1 cellular context compared by ENCODE assay signal in genomic region chr9:99222416-99223280, GRCh38.
A peak's percentile ranks its signal among the peaks of the same experiment; 100 is the strongest.
TF ChIP-seq lines count a peak whose summit lies in the region.

No MANE protein-coding gene starts in this region.

TF ChIP-seq in K562, 482 proteins besides CTCF, POLR2A, EP300 and RAD21 (continued from another document and continues in another):
- TF ChIP-seq USF1 (CRISPR knock-in tag; IDR thresholded peaks at IDR 0.05) (0 out of 2 replicates have a peak, but pooled peaks have one; percentile 17), NR0B1 (IDR thresholded peaks at IDR 0.05; ENCODE audit: partially characterized antibody) (no peak), SRSF3 (IDR thresholded peaks at IDR 0.05; ENCODE audit: insufficient read depth, low read length) (0 out of 2 replicates have a peak, but pooled peaks have one; percentile 79), ZNF239 (CRISPR knock-in tag; IDR thresholded peaks at IDR 0.05) (no peak), TEAD1 (CRISPR knock-in tag; IDR thresholded peaks at IDR 0.05) (peak in 1 of 2 experiments; percentile 84; a peak in 1 of 4 replicates), BRD9 (IDR thresholded peaks at IDR 0.05; ENCODE audit: low read depth, partially characterized antibody) (no peak), MLLT1 (IDR thresholded peaks at IDR 0.05) (peak; percentile 33 to 72; a peak in 2 of 4 replicates), NFXL1 (CRISPR knock-in tag; IDR thresholded peaks at IDR 0.05) (no peak), ZNF347 (CRISPR knock-in tag; IDR thresholded peaks at IDR 0.05; ENCODE audit: low read depth) (no peak), GABPA (tag; conservative IDR thresholded peaks at IDR 0.05; ENCODE audit: low read depth) (no peak), NR3C1 (CRISPR knock-in tag; IDR thresholded peaks at IDR 0.05) (no peak), ZNF436 (CRISPR knock-in tag; IDR thresholded peaks at IDR 0.05) (no peak), DLX4 (CRISPR knock-in tag; IDR thresholded peaks at IDR 0.05) (no peak), ZNF121 (CRISPR knock-in tag; conservative IDR thresholded peaks at IDR 0.05) (no peak), ZMIZ1 (IDR thresholded peaks at IDR 0.05; ENCODE audit: low read depth in 2 of 2, low read length in 2 of 2) (no peak), FOXA3 (CRISPR knock-in tag; conservative IDR thresholded peaks at IDR 0.05 in 1 of 2, IDR thresholded peaks at IDR 0.05 in 1 of 2) (0 out of 4 replicates have a peak, but pooled peaks of 1 of the 2 experiments have one; percentile 45), PBX2 (CRISPR knock-in tag; IDR thresholded peaks at IDR 0.05; ENCODE audit: low read depth) (no peak), PBX2 (tag; conservative IDR thresholded peaks at IDR 0.05; ENCODE audit: low read depth) (no peak), CXXC5 (CRISPR knock-in tag; IDR thresholded peaks at IDR 0.05) (no peak), TRIM25 (IDR thresholded peaks at IDR 0.05; ENCODE audit: borderline replicate concordance) (no peak), ZNF24 (IDR thresholded peaks at IDR 0.05) (no peak), CCNT2 (IDR thresholded peaks at IDR 0.05; ENCODE audit: borderline replicate concordance, extremely low read depth, insufficient read length, low read depth, low read length) (no peak), NR2C1 (IDR thresholded peaks at IDR 0.05) (no peak), NR2C1 (tag; IDR thresholded peaks at IDR 0.05) (no peak), COPS2 (conservative IDR thresholded peaks at IDR 0.05) (no peak), PCBP2 (IDR thresholded peaks at IDR 0.05; ENCODE audit: low read depth, low read length, poor library complexity, severe bottlenecking) (no peak), MYNN (IDR thresholded peaks at IDR 0.05) (no peak), MYNN (CRISPR knock-in tag; IDR thresholded peaks at IDR 0.05) (no peak)
- TF ChIP-seq, protein P1, sequence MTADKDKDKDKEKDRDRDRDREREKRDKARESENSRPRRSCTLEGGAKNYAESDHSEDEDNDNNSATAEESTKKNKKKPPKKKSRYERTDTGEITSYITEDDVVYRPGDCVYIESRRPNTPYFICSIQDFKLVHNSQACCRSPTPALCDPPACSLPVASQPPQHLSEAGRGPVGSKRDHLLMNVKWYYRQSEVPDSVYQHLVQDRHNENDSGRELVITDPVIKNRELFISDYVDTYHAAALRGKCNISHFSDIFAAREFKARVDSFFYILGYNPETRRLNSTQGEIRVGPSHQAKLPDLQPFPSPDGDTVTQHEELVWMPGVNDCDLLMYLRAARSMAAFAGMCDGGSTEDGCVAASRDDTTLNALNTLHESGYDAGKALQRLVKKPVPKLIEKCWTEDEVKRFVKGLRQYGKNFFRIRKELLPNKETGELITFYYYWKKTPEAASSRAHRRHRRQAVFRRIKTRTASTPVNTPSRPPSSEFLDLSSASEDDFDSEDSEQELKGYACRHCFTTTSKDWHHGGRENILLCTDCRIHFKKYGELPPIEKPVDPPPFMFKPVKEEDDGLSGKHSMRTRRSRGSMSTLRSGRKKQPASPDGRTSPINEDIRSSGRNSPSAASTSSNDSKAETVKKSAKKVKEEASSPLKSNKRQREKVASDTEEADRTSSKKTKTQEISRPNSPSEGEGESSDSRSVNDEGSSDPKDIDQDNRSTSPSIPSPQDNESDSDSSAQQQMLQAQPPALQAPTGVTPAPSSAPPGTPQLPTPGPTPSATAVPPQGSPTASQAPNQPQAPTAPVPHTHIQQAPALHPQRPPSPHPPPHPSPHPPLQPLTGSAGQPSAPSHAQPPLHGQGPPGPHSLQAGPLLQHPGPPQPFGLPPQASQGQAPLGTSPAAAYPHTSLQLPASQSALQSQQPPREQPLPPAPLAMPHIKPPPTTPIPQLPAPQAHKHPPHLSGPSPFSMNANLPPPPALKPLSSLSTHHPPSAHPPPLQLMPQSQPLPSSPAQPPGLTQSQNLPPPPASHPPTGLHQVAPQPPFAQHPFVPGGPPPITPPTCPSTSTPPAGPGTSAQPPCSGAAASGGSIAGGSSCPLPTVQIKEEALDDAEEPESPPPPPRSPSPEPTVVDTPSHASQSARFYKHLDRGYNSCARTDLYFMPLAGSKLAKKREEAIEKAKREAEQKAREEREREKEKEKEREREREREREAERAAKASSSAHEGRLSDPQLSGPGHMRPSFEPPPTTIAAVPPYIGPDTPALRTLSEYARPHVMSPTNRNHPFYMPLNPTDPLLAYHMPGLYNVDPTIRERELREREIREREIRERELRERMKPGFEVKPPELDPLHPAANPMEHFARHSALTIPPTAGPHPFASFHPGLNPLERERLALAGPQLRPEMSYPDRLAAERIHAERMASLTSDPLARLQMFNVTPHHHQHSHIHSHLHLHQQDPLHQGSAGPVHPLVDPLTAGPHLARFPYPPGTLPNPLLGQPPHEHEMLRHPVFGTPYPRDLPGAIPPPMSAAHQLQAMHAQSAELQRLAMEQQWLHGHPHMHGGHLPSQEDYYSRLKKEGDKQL (CRISPR knock-in tag; IDR thresholded peaks at IDR 0.05; ENCODE audit: borderline replicate concordance) = no peak
- TF ChIP-seq, protein P2, sequence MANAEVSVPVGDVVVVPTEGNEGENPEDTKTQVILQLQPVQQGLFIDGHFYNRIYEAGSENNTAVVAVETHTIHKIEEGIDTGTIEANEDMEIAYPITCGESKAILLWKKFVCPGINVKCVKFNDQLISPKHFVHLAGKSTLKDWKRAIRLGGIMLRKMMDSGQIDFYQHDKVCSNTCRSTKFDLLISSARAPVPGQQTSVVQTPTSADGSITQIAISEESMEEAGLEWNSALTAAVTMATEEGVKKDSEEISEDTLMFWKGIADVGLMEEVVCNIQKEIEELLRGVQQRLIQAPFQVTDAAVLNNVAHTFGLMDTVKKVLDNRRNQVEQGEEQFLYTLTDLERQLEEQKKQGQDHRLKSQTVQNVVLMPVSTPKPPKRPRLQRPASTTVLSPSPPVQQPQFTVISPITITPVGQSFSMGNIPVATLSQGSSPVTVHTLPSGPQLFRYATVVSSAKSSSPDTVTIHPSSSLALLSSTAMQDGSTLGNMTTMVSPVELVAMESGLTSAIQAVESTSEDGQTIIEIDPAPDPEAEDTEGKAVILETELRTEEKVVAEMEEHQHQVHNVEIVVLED (CRISPR knock-in tag; IDR thresholded peaks at IDR 0.05) = no peak
- TF ChIP-seq, protein P3, sequence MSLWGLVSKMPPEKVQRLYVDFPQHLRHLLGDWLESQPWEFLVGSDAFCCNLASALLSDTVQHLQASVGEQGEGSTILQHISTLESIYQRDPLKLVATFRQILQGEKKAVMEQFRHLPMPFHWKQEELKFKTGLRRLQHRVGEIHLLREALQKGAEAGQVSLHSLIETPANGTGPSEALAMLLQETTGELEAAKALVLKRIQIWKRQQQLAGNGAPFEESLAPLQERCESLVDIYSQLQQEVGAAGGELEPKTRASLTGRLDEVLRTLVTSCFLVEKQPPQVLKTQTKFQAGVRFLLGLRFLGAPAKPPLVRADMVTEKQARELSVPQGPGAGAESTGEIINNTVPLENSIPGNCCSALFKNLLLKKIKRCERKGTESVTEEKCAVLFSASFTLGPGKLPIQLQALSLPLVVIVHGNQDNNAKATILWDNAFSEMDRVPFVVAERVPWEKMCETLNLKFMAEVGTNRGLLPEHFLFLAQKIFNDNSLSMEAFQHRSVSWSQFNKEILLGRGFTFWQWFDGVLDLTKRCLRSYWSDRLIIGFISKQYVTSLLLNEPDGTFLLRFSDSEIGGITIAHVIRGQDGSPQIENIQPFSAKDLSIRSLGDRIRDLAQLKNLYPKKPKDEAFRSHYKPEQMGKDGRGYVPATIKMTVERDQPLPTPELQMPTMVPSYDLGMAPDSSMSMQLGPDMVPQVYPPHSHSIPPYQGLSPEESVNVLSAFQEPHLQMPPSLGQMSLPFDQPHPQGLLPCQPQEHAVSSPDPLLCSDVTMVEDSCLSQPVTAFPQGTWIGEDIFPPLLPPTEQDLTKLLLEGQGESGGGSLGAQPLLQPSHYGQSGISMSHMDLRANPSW (CRISPR knock-in tag; IDR thresholded peaks at IDR 0.05) = no peak
- TF ChIP-seq, protein P4, sequence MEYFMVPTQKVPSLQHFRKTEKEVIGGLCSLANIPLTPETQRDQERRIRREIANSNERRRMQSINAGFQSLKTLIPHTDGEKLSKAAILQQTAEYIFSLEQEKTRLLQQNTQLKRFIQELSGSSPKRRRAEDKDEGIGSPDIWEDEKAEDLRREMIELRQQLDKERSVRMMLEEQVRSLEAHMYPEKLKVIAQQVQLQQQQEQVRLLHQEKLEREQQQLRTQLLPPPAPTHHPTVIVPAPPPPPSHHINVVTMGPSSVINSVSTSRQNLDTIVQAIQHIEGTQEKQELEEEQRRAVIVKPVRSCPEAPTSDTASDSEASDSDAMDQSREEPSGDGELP (CRISPR knock-in tag; IDR thresholded peaks at IDR 0.05; ENCODE audit: borderline replicate concordance) = no peak
